Comparison of ENCODE assay signal across 18 cellular contexts in genomic region chr7:100085515-100085914, GRCh38.
"Had no signal": no experiment of that assay in that cellular context is flagged by ENCODE, and none has a peak within 500 bp of the region (broad histone marks: within the 10 kb centered on the region; RNA-seq: fewer than 3 reads in every experiment).

No MANE protein-coding gene starts in this region.

- H3K36me3 ChIP-seq: colonic mucosa, vagina had no signal

- H3K27ac ChIP-seq: foreskin keratinocyte, parathyroid adenoma, tibial nerve, vagina had no signal

- H3K27me3 ChIP-seq: colonic mucosa, foreskin keratinocyte, tibial nerve, vagina had no signal

- FAIRE-seq: TTC549 had no signal

- H3K9me3 Mint-ChIP-seq: activated naive CD8-positive, alpha-beta T cell treated with anti-CD3 and anti-CD28 coated beads, Interleukin-2, amount 10 ng/mL, durations not matched to agents 7 days and 5 days; T-helper 1 cell treated with Interleukin-12 subunit alpha and Interleukin-12 subunit beta and Interleukin-4 antibody, amounts not matched to agents 30 μg/mL and 1 μg/mL, for 36 hours; WTC11 had no signal

- H3K27ac Mint-ChIP-seq: activated naive CD8-positive, alpha-beta T cell treated with anti-CD3 and anti-CD28 coated beads, Interleukin-2, amount 10 ng/mL, durations not matched to agents 7 days and 5 days; T-helper 1 cell treated with Interleukin-12 subunit alpha and Interleukin-12 subunit beta and Interleukin-4 antibody, amounts not matched to agents 30 μg/mL and 1 μg/mL, for 36 hours; WTC11 had no signal

- DNase-seq: activated CD4-positive, alpha-beta T cell treated with anti-CD3 and anti-CD28 coated beads for 4 hours; activated CD8-positive, alpha-beta memory T cell treated with anti-CD3 and anti-CD28 coated beads, Interleukin-2, amount 50 U/mL, for 48 hours; activated naive CD4-positive, alpha-beta T cell; activated naive CD8-positive, alpha-beta T cell treated with anti-CD3 and anti-CD28 coated beads, Interleukin-2, amount 10 ng/mL, durations not matched to agents 7 days and 5 days; central memory CD4-positive, alpha-beta T cell; colonic mucosa; effector CD4-positive, alpha-beta T cell; foreskin keratinocyte; glutamatergic neuron; hypothalamus; stimulated activated CD4-positive, alpha-beta T cell treated with anti-CD3 and anti-CD28 coated beads, Interleukin-12 subunit alpha, Interleukin-12 subunit beta, amount 100 ng/mL, for 4 hours; stimulated activated naive CD4-positive, alpha-beta T cell had no signal

- H3K9ac ChIP-seq: parathyroid adenoma had no signal

- H3K9me3 ChIP-seq: colonic mucosa, tibial nerve, vagina had no signal

- H3K4me3 Mint-ChIP-seq: activated naive CD8-positive, alpha-beta T cell treated with anti-CD3 and anti-CD28 coated beads, Interleukin-2, amount 10 ng/mL, durations not matched to agents 7 days and 5 days; T-helper 1 cell treated with Interleukin-12 subunit alpha and Interleukin-12 subunit beta and Interleukin-4 antibody, amounts not matched to agents 30 μg/mL and 1 μg/mL, for 36 hours; WTC11 had no signal

- H3K4me3 ChIP-seq: colonic mucosa, tibial nerve, vagina had no signal
